1 cellular context compared by ENCODE assay signal in genomic region chr16:30626230-30626629, GRCh38.
TF ChIP-seq lines count a peak whose summit lies in the region.

No MANE protein-coding gene starts in this region.

TF ChIP-seq in HepG2, 621 proteins besides CTCF, POLR2A, EP300 and RAD21:
- TF ChIP-seq ZKSCAN5 (CRISPR knock-in tag; IDR thresholded peaks at IDR 0.05) (no peak), NFE2L2 (IDR thresholded peaks at IDR 0.05; ENCODE audit: low read length) (no peak), RFX1 (IDR thresholded peaks at IDR 0.05) (0 out of 2 replicates have a peak, but pooled peaks have one; percentile 25), SAP130 (CRISPR knock-in tag; IDR thresholded peaks at IDR 0.05; ENCODE audit: low read depth) (peak; percentile 31; the same call in 1 of the 2 replicates), ERF (CRISPR knock-in tag; IDR thresholded peaks at IDR 0.05) (0 out of 2 replicates have a peak, but pooled peaks have one; percentile 23), ATF4 (CRISPR knock-in tag; IDR thresholded peaks at IDR 0.05) (no peak), HOXA3 (CRISPR knock-in tag; IDR thresholded peaks at IDR 0.05) (0 out of 2 replicates have a peak, but pooled peaks have one; percentile 1), FOXP4 (CRISPR knock-in tag; IDR thresholded peaks at IDR 0.05) (0 out of 2 replicates have a peak, but pooled peaks have one; percentile 5), MAFK (conservative IDR thresholded peaks at IDR 0.05 in 1 of 2, IDR thresholded peaks at IDR 0.05 in 1 of 2; ENCODE audit: low read length in 2 of 2) (peak; percentile 1 to 31; a peak in 1 of 4 replicates), ZNF264 (CRISPR knock-in tag; IDR thresholded peaks at IDR 0.05) (0 out of 2 replicates have a peak, but pooled peaks have one; percentile 19), ZNF543 (CRISPR knock-in tag; IDR thresholded peaks at IDR 0.05) (0 out of 2 replicates have a peak, but pooled peaks have one; percentile 45), SPEN (CRISPR knock-in tag; IDR thresholded peaks at IDR 0.05; ENCODE audit: low read depth) (peak; percentile 11; the same call in 1 of the 2 replicates), SRSF4 (IDR thresholded peaks at IDR 0.05; ENCODE audit: low read depth, low read length, poor library complexity, severe bottlenecking) (no peak)
- TF ChIP-seq, protein P1, sequence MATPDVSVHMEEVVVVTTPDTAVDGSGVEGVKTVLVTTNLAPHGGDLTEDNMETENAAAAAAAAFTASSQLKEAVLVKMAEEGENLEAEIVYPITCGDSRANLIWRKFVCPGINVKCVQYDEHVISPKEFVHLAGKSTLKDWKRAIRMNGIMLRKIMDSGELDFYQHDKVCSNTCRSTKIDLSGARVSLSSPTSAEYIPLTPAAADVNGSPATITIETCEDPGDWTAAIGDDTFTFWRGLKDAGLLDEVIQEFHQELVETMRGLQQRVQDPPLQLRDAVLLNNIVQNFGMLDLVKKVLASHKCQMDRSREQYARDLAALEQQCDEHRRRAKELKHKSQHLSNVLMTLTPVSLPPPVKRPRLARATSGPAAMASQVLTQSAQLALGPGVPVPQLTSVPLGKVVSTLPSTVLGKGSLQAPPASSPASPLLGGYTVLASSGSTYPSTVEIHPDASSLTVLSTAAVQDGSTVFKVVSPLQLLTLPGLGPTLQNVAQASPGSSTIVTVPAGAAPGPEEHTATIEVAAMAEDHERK (CRISPR knock-in tag; IDR thresholded peaks at IDR 0.05; ENCODE audit: low read depth) = no peak
- TF ChIP-seq, protein P2, sequence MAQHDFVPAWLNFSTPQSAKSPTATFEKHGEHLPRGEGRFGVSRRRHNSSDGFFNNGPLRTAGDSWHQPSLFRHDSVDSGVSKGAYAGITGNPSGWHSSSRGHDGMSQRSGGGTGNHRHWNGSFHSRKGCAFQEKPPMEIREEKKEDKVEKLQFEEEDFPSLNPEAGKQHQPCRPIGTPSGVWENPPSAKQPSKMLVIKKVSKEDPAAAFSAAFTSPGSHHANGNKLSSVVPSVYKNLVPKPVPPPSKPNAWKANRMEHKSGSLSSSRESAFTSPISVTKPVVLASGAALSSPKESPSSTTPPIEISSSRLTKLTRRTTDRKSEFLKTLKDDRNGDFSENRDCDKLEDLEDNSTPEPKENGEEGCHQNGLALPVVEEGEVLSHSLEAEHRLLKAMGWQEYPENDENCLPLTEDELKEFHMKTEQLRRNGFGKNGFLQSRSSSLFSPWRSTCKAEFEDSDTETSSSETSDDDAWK (CRISPR knock-in tag; IDR thresholded peaks at IDR 0.05) = no peak
- TF ChIP-seq, protein P3, sequence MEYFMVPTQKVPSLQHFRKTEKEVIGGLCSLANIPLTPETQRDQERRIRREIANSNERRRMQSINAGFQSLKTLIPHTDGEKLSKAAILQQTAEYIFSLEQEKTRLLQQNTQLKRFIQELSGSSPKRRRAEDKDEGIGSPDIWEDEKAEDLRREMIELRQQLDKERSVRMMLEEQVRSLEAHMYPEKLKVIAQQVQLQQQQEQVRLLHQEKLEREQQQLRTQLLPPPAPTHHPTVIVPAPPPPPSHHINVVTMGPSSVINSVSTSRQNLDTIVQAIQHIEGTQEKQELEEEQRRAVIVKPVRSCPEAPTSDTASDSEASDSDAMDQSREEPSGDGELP (IDR thresholded peaks at IDR 0.05; ENCODE audit: borderline replicate concordance, low read depth) = peak; percentile 25; the same call in 1 of the 2 replicates
- TF ChIP-seq, protein P4, sequence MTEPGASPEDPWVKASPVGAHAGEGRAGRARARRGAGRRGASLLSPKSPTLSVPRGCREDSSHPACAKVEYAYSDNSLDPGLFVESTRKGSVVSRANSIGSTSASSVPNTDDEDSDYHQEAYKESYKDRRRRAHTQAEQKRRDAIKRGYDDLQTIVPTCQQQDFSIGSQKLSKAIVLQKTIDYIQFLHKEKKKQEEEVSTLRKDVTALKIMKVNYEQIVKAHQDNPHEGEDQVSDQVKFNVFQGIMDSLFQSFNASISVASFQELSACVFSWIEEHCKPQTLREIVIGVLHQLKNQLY (CRISPR knock-in tag; IDR thresholded peaks at IDR 0.05) = no peak
- TF ChIP-seq, protein P5, sequence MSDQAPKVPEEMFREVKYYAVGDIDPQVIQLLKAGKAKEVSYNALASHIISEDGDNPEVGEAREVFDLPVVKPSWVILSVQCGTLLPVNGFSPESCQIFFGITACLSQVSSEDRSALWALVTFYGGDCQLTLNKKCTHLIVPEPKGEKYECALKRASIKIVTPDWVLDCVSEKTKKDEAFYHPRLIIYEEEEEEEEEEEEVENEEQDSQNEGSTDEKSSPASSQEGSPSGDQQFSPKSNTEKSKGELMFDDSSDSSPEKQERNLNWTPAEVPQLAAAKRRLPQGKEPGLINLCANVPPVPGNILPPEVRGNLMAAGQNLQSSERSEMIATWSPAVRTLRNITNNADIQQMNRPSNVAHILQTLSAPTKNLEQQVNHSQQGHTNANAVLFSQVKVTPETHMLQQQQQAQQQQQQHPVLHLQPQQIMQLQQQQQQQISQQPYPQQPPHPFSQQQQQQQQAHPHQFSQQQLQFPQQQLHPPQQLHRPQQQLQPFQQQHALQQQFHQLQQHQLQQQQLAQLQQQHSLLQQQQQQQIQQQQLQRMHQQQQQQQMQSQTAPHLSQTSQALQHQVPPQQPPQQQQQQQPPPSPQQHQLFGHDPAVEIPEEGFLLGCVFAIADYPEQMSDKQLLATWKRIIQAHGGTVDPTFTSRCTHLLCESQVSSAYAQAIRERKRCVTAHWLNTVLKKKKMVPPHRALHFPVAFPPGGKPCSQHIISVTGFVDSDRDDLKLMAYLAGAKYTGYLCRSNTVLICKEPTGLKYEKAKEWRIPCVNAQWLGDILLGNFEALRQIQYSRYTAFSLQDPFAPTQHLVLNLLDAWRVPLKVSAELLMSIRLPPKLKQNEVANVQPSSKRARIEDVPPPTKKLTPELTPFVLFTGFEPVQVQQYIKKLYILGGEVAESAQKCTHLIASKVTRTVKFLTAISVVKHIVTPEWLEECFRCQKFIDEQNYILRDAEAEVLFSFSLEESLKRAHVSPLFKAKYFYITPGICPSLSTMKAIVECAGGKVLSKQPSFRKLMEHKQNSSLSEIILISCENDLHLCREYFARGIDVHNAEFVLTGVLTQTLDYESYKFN (CRISPR knock-in tag; conservative IDR thresholded peaks at IDR 0.05) = 0 out of 2 replicates have a peak, but pooled peaks have one; percentile 6
- TF ChIP-seq, protein P6, sequence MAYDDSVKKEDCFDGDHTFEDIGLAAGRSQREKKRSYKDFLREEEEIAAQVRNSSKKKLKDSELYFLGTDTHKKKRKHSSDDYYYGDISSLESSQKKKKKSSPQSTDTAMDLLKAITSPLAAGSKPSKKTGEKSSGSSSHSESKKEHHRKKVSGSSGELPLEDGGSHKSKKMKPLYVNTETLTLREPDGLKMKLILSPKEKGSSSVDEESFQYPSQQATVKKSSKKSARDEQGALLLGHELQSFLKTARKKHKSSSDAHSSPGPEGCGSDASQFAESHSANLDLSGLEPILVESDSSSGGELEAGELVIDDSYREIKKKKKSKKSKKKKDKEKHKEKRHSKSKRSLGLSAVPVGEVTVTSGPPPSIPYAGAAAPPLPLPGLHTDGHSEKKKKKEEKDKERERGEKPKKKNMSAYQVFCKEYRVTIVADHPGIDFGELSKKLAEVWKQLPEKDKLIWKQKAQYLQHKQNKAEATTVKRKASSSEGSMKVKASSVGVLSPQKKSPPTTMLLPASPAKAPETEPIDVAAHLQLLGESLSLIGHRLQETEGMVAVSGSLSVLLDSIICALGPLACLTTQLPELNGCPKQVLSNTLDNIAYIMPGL (CRISPR knock-in tag; IDR thresholded peaks at IDR 0.05; ENCODE audit: borderline replicate concordance in 1 of 2, low read depth in 1 of 2) = 0 out of 4 replicates have a peak, but pooled peaks of 1 of the 2 experiments have one; percentile 23
TF ChIP-seq in HepG2: peak in this region for 12.
